ENCODE assay signal across 22 cellular contexts in genomic region chr4:99276454-99276853, GRCh38. TPM values are rescaled to one million over a fixed set of nuclear protein-coding genes. Genes with fewer than 3 reads are reported as not detected.
A peak's percentile ranks its signal among the peaks of the same experiment; 100 is the strongest.
DNase-seq lines count a peak whose midpoint lies in the region; ATAC-seq and TF ChIP-seq lines count a peak whose summit lies in the region.
"Had no signal": no experiment of that assay in that cellular context is flagged by ENCODE, and none has a peak within 500 bp of the region (broad histone marks: within the 10 kb centered on the region; RNA-seq: fewer than 3 reads in every experiment).

No MANE protein-coding gene starts in this region.

- DNase-seq in Right ventricle myocardium superior (no peak), left cardiac atrium (no peak), left ventricle myocardium inferior (no peak), right cardiac atrium (no peak), left kidney (ENCODE audit: low read depth, low spot score) (peak; percentile 5), aorta (no peak), DMS114 treated with DMSO at 0.1 percent for 48 hours (lab: John Stamatoyannopoulos, UW; ENCODE audit: unreplicated experiment) (no peak)
- DNase-seq: 8988T; ACHN; BE2C; C1 segment of cervical spinal cord; CD4-positive, alpha-beta memory T cell; CD4-positive, CD25-positive, alpha-beta regulatory T cell; CD8-positive, alpha-beta memory T cell; COR-L47; DMS 273 treated with DMSO at 0.1 percent for 48 hours; DMS79 treated with DMSO at 0.1 percent for 48 hours; GF-D8 had no signal

- ATAC-seq in Right ventricle myocardium superior (ENCODE audit: poor library complexity): peak; percentile 65
- ATAC-seq in left cardiac atrium: no peak
- no peak for ATAC-seq in right cardiac atrium
- no peak for ATAC-seq in aorta (ENCODE audit: low FRiP score)

- WGBS in right cardiac atrium: 62% methylated on average over 2 of the region's 2 CpGs
- 92 to 96% methylated on average over 2 of the region's 2 CpGs for WGBS in aorta, 2 donors

- H3K4me1 ChIP-seq in left ventricle myocardium inferior (no peaks in the 10 kb centered on the region), right cardiac atrium (ENCODE audit: control insufficient read depth, insufficient read depth, low read length) (no peaks in the 10 kb centered on the region), aorta (ENCODE audit: control insufficient read depth in 1 of 2, insufficient read depth in 2 of 2, low read length in 2 of 2) (peaks cover 0 to 5% of the 10 kb centered on the region in 2 donors)
- H3K4me1 ChIP-seq: BE2C, BLaER1 had no signal

- intact Hi-C loops in Right ventricle myocardium superior (cut with DNase I): no loop called here
- intact Hi-C loops in left cardiac atrium (cut with DNase I): no loop called here
- intact Hi-C loops in left ventricle myocardium inferior (cut with micrococcal nuclease): no loop called here
- intact Hi-C loops in right cardiac atrium (cut with DNase I): no loop called here
- intact Hi-C loops in aorta (cut with DNase I): no loop called here

- no peaks in the 10 kb centered on the region for H3K27me3 ChIP-seq in left ventricle myocardium inferior (ENCODE audit: low read depth)
- H3K27me3 ChIP-seq in right cardiac atrium (ENCODE audit: control insufficient read depth, insufficient read depth): no peaks in the 10 kb centered on the region
- no peaks in the 10 kb centered on the region for H3K27me3 ChIP-seq in aorta (ENCODE audit: control insufficient read depth in 1 of 2, insufficient read depth in 2 of 2, low read length in 1 of 2)
- H3K27me3 ChIP-seq: BE2C, BLaER1 had no signal

- peak overlapping the region; percentile 61 for H3K27ac ChIP-seq in left ventricle myocardium inferior (replicated peaks)
- no peak overlapping the region for H3K27ac ChIP-seq in right cardiac atrium (ENCODE audit: low read length)
- H3K27ac ChIP-seq in aorta (ENCODE audit: low read depth in 1 of 2, low read length in 2 of 2): no peak overlapping the region
- H3K27ac ChIP-seq: BLaER1 had no signal

- no peaks in the 10 kb centered on the region for H3K36me3 ChIP-seq in left ventricle myocardium inferior
- H3K36me3 ChIP-seq in aorta (ENCODE audit: control insufficient read depth in 1 of 2, insufficient read depth in 2 of 2, low read length in 1 of 2): no peaks in the 10 kb centered on the region
- H3K36me3 ChIP-seq: BE2C, BLaER1 had no signal

- H3K9me3 ChIP-seq in left ventricle myocardium inferior (replicated peaks): no peaks in the 10 kb centered on the region
- H3K9me3 ChIP-seq in right cardiac atrium (ENCODE audit: control insufficient read depth, low read length): no peaks in the 10 kb centered on the region
- H3K9me3 ChIP-seq in aorta (ENCODE audit: control insufficient read depth, low read length): no peaks in the 10 kb centered on the region
- H3K9me3 ChIP-seq: BE2C, BLaER1 had no signal

- no peak for TF ChIP-seq CTCF in left ventricle myocardium inferior (IDR thresholded peaks at IDR 0.05; ENCODE audit: borderline replicate concordance)

- H3K4me3 ChIP-seq in left ventricle myocardium inferior (no peak overlapping the region), right cardiac atrium (ENCODE audit: low read length) (no peak overlapping the region), aorta (ENCODE audit: low read length in 2 of 2) (no peak overlapping the region)
- H3K4me3 ChIP-seq: BLaER1 had no signal

RNA-seq across cellular contexts. Expression of gene ADH1A, which starts 14.3 kb away (rescaled TPM):
- total RNA-seq in Right ventricle myocardium superior: 0.83 TPM
- 1 to 10 TPM in 1 of 2 donors, under 1 TPM in 1; 0.44 to 2.2 TPM for total RNA-seq in left cardiac atrium
- total RNA-seq in left ventricle myocardium inferior: 0.36 TPM
- 1 to 10 TPM in 2 of 4 donors, under 1 TPM in 2; 0.74 to 1.5 (median 1.1) TPM for total RNA-seq in right cardiac atrium
- polyA plus RNA-seq in right cardiac atrium: not detected
- total RNA-seq in aorta: 1 to 10 TPM; 2.7 to 3.5 TPM
- polyA plus RNA-seq in aorta: 1 to 10 TPM in 1 of 2 donors, under 1 TPM in 1; 0.67 to 1.6 TPM
- total RNA-seq: A673; CD4-positive, alpha-beta memory T cell; CD4-positive, CD25-positive, alpha-beta regulatory T cell; CD8-positive, alpha-beta memory T cell had no signal
- polyA plus RNA-seq: AG04450; CD14-positive monocyte; CD4-positive, alpha-beta memory T cell; CD4-positive, CD25-positive, alpha-beta regulatory T cell; CD8-positive, alpha-beta memory T cell had no signal

RNA-seq across cellular contexts. Expression of gene ADH1B, which starts 44.7 kb away (rescaled TPM):
- total RNA-seq in Right ventricle myocardium superior (157 TPM), left cardiac atrium (100 to 1,000 TPM; 201 to 523 TPM), left ventricle myocardium inferior (91.9 TPM), right cardiac atrium (100 to 1,000 TPM; 197 to 343 (median 260) TPM), aorta (100 to 1,000 TPM; 502 to 753 TPM)
- polyA plus RNA-seq in right cardiac atrium (164 TPM), aorta (1,000 to 10,000 TPM in 1 of 2 donors, 100 to 1,000 TPM in 1; 517 to 4,880 TPM)
- total RNA-seq: A673; CD4-positive, alpha-beta memory T cell; CD4-positive, CD25-positive, alpha-beta regulatory T cell; CD8-positive, alpha-beta memory T cell had no signal
- polyA plus RNA-seq: CD14-positive monocyte; CD4-positive, alpha-beta memory T cell; CD4-positive, CD25-positive, alpha-beta regulatory T cell; CD8-positive, alpha-beta memory T cell had no signal

RNA-seq across cellular contexts. Expression of gene ADH6, which starts 57.4 kb away (rescaled TPM):
- not detected for total RNA-seq in Right ventricle myocardium superior
- not detected for total RNA-seq in left cardiac atrium
- not detected for total RNA-seq in left ventricle myocardium inferior
- total RNA-seq in right cardiac atrium: not detected
- polyA plus RNA-seq in right cardiac atrium: not detected
- total RNA-seq in aorta: under 1 TPM; 0.26 to 0.84 TPM
- polyA plus RNA-seq in aorta: 1 to 10 TPM in 1 of 2 donors, under 1 TPM in 1; 0.36 to 6.3 TPM
- total RNA-seq: A673; CD4-positive, alpha-beta memory T cell; CD4-positive, CD25-positive, alpha-beta regulatory T cell; CD8-positive, alpha-beta memory T cell had no signal
- polyA plus RNA-seq: CD14-positive monocyte; CD4-positive, alpha-beta memory T cell; CD4-positive, CD25-positive, alpha-beta regulatory T cell; CD8-positive, alpha-beta memory T cell had no signal
